Comparison of ENCODE assay signal across 8 cellular contexts in genomic region chr17:40559954-40560591, GRCh38. TPM values are rescaled to one million over a fixed set of nuclear protein-coding genes. Genes with fewer than 3 reads are reported as not detected.
DNase-seq lines count a peak whose midpoint lies in the region; ATAC-seq, FAIRE-seq and TF ChIP-seq lines count a peak whose summit lies in the region.

No MANE protein-coding gene starts in this region.

- peak; percentile 76 to 89 (median 83) for ATAC-seq in heart right ventricle

- peaks cover 0 to 5% (median 0%) of the 10 kb centered on the region in 9 donors for H3K36me3 ChIP-seq in heart right ventricle

- H3K27ac ChIP-seq in heart right ventricle, result peak overlapping the region in 9 of 10 donors; percentile 61 to 94 (median 82)

- TF ChIP-seq CTCF in heart right ventricle (IDR thresholded peaks at IDR 0.05), result peak; percentile 95 to 99 (median 98)

- WGBS in heart right ventricle, 2 donors, result 23 to 27% methylated on average over 13 of the region's 13 CpGs

- FAIRE-seq in GM18507 (lab: Jason Lieb, UNC), result peak; percentile 69

- H3K4me1 ChIP-seq in heart right ventricle, result peaks cover 28 to 72% (median 53%) of the 10 kb centered on the region in 9 donors

- H3K4me3 ChIP-seq in heart right ventricle, result peak overlapping the region in 5 of 10 donors; percentile 6 to 40 (median 20)

- peaks cover 0 to 21% (median 0%) of the 10 kb centered on the region in 7 donors for H3K27me3 ChIP-seq in heart right ventricle

- peak; percentile 90 for DNase-seq in A172 (ENCODE audit: low spot score)
- DNase-seq in GM18507 (ENCODE audit: extremely low spot score, insufficient read length, low read depth), result no peak
- peak; percentile 93 for DNase-seq in NCI-H1436 (lab: John Stamatoyannopoulos, UW)
- peak; percentile 89 for DNase-seq in SW480 (ENCODE audit: low spot score)
- DNase-seq in amniotic epithelial cell (ENCODE audit: low read depth), result peak; percentile 94
- DNase-seq in heart right ventricle, result peak; percentile 89 to 92
- peak; percentile 96 for DNase-seq in posterior vena cava (ENCODE audit: low spot score)
- DNase-seq in ureter (ENCODE audit: low spot score), result peak; percentile 95

- intact Hi-C loops in heart right ventricle (cut with DNase I), result loop anchor here in 9 of 10 donors (1.0 to 10.0 kb wide), 16 partner anchors 23 to 265 kb away; partner anchors contain the start of genes GJD3 (in 4 of the 9), IGFBP4 (in 3 of the 9) and RARA (in 2 of the 9)
- intact Hi-C loops in posterior vena cava (cut with DNase I), result loop anchor here in 1 of 2 donors (10.0 kb wide), 2 partner anchors 115 to 155 kb away; partner anchors contain the start of gene IGFBP4

- no peaks in the 10 kb centered on the region for H3K9me3 ChIP-seq in heart right ventricle

RNA-seq across cellular contexts. Expression of gene CCR7, which starts 5.2 kb away (rescaled TPM):
- total RNA-seq in A172 (2014; rRNA removed; shearing (Covaris generic)), result not detected in 2 replicates
- total RNA-seq in heart right ventricle, result 1 to 10 TPM in 1 of 10 donors, under 1 TPM in 3, not detected in 6; 0.10 to 1.7 (median 0.48) TPM
- polyA plus RNA-seq in heart right ventricle, result under 1 TPM in 1 of 2 donors, not detected in 1; 0.46 TPM
- total RNA-seq in posterior vena cava, result under 1 TPM; 0.46 to 0.62 TPM
- total RNA-seq in ureter, result 0.57 TPM

RNA-seq across cellular contexts. Expression of gene TNS4, which starts 58.6 kb away (rescaled TPM):
- 0.02 and 0.14 TPM in 2 replicates for total RNA-seq in A172 (2014; rRNA removed; shearing (Covaris generic))
- total RNA-seq in heart right ventricle (under 1 TPM in 1 of 10 donors, not detected in 9; 0.62 TPM), posterior vena cava (under 1 TPM; 0.14 to 0.38 TPM), ureter (53.1 TPM)
- under 1 TPM in 1 of 2 donors, not detected in 1; 0.01 TPM for polyA plus RNA-seq in heart right ventricle

Comparison
In these comparisons a context has a peak if more than half of its experiments do, and no peak if none do; other contexts are left out.
1. RNA of gene TNS4, which starts 58.6 kb away (total RNA-seq): 53.1 TPM in ureter (single experiment); 0.14 to 0.38 TPM in posterior vena cava, 0.02 to 0.14 TPM in A172 and 0.62 TPM in heart right ventricle; every median in the first group is over 10 times any median in the second.